In genomic region chr2:226115102-226115831, GRCh38 we compare ENCODE assay signal across 8 cellular contexts.
DNase-seq lines count a peak whose midpoint lies in the region; TF ChIP-seq lines count a peak whose summit lies in the region.

No MANE protein-coding gene starts in this region.

- H2AK5ac ChIP-seq in trophoblast cell (ENCODE audit: low read length) = no peak overlapping the region

- no peak overlapping the region for H4K12ac ChIP-seq in trophoblast cell (ENCODE audit: low read depth, low read length)

- H4K91ac ChIP-seq in trophoblast cell (ENCODE audit: low read depth, low read length) = no peak overlapping the region

- no peak overlapping the region for H3K4me3 ChIP-seq in choroid plexus epithelial cell (ENCODE audit: low read depth, low read length)
- no peak overlapping the region for H3K4me3 ChIP-seq in trophoblast cell (ENCODE audit: low read depth, low read length)
- no peak overlapping the region for H3K4me3 ChIP-seq in BE2C (ENCODE audit: low read depth, low read length)

- no peak overlapping the region for H2BK5ac ChIP-seq in trophoblast cell (ENCODE audit: low read depth, low read length, poor library complexity)

- no peak overlapping the region for H2BK12ac ChIP-seq in trophoblast cell (ENCODE audit: low read length)

- H3K79me2 ChIP-seq in trophoblast cell (ENCODE audit: control insufficient read depth, insufficient read depth, low read length, poor library complexity) = no peaks in the 10 kb centered on the region

- no peak overlapping the region for H3K9ac ChIP-seq in trophoblast cell (ENCODE audit: low read length)

- no peak overlapping the region for H4K8ac ChIP-seq in trophoblast cell (ENCODE audit: low read depth, low read length)

- no peak overlapping the region for H3K18ac ChIP-seq in trophoblast cell (ENCODE audit: low read length)

- H3K4ac ChIP-seq in trophoblast cell (ENCODE audit: low read depth, low read length) = no peak overlapping the region

- H3K9me3 ChIP-seq in trophoblast cell (ENCODE audit: insufficient read depth, low read depth, low read length) (no peaks in the 10 kb centered on the region), BE2C (no peaks in the 10 kb centered on the region)

- no peak overlapping the region for H3K14ac ChIP-seq in trophoblast cell (ENCODE audit: low read length)

- H3K23ac ChIP-seq in trophoblast cell (ENCODE audit: low read length) = no peak overlapping the region

- H2AFZ ChIP-seq in trophoblast cell (ENCODE audit: insufficient read depth, low read length, poor library complexity) = no peak overlapping the region

- no peaks in the 10 kb centered on the region for H3K27me3 ChIP-seq in trophoblast cell (ENCODE audit: insufficient read depth, low read length)
- H3K27me3 ChIP-seq in BE2C = no peaks in the 10 kb centered on the region

- H3K4me1 ChIP-seq in trophoblast cell (ENCODE audit: control insufficient read depth in 1 of 2, insufficient read depth in 2 of 2, low read length in 2 of 2) (peaks cover 0 to 3% of the 10 kb centered on the region in 2 experiments), BE2C (no peaks in the 10 kb centered on the region)

- DNase-seq in EL (peak; percentile 98), NCI-H226 (peak; percentile 95), choroid plexus epithelial cell (ENCODE audit: low read depth) (peak; percentile 95), trophoblast cell (peak; percentile 48 to 73), BE2C (no peak), GM20000 (ENCODE audit: low spot score) (no peak), HK-2 (ENCODE audit: unreplicated experiment) (no peak)
- no peak for DNase-seq in activated effector memory CD4-positive, alpha-beta T cell treated with anti-CD3 and anti-CD28 coated beads, Interleukin-2, amount 50 U/mL, for 16 hours

- no peak overlapping the region for H2BK120ac ChIP-seq in trophoblast cell (ENCODE audit: insufficient read depth, low read length, poor library complexity)

- WGBS in trophoblast cell (ENCODE audit: extremely low coverage, insufficient coverage, insufficient read length) = no CpG with 5 or more reads among the region's 3 CpGs

- H3K4me2 ChIP-seq in trophoblast cell (ENCODE audit: low read length) = no peak overlapping the region

- no peaks in the 10 kb centered on the region for H3K79me1 ChIP-seq in trophoblast cell (ENCODE audit: low read length)

- no peak overlapping the region for H3K27ac ChIP-seq in trophoblast cell (ENCODE audit: low read depth, low read length)

- TF ChIP-seq CTCF in choroid plexus epithelial cell (conservative IDR thresholded peaks at IDR 0.05; ENCODE audit: low read depth, low read length) (no peak), BE2C (IDR thresholded peaks at IDR 0.05; ENCODE audit: low read depth, low read length) (no peak), GM20000 (IDR thresholded peaks at IDR 0.05; ENCODE audit: extremely low read depth, missing control alignments) (no peak)

- H3K36me3 ChIP-seq in trophoblast cell (ENCODE audit: control insufficient read depth in 1 of 2, insufficient read depth in 2 of 2, low read length in 2 of 2) (no peaks in the 10 kb centered on the region), BE2C (no peaks in the 10 kb centered on the region)

Comparison
In these comparisons a context has a peak if more than half of its experiments do, and no peak if none do; other contexts are left out.
1. DNase-seq: peak in EL (single experiment), NCI-H226 (single experiment), choroid plexus epithelial cell (single experiment) and trophoblast cell (2 of 2); none in BE2C (single experiment), activated effector memory CD4-positive, alpha-beta T cell treated with anti-CD3 and anti-CD28 coated beads, Interleukin-2, amount 50 U/mL, for 16 hours (single experiment), GM20000 (single experiment) and HK-2 (single experiment).